8 cellular contexts compared by ENCODE assay signal in the genomic region with DNA sequence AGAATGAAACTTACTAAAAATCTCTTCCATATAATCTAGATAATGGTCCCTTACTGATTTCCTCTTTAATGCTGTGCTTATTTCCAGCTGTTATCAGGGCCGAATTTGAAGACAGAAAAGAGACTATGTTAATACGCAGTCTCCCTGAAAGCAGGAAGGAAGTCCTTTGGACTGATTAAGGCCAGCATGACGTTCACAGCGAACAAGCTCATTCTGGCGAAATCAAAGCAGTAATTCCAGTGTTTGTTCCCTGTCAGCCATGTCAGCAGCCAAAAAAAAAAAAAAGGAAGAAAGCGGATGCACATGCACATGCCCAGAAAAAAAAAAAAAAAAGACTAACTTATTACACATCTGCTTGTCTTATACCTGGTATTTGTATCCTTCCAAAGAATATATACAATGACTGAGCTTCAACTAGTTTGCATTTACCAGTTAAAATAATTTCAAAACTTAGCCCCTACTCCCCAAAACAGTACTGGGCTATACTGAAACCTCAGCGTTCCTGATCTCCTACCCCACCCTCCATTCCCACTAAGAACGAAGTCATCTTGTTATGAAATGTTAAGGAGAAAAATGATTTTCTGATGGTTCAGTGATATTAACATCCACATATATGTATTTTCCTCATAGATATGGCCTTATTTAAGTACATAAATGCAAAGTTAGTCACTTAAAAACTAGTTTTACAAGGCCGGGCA. TPM values are rescaled to one million over a fixed set of nuclear protein-coding genes. Genes with fewer than 3 reads are reported as not detected.
DNase-seq lines count a peak whose midpoint lies in the region; ATAC-seq and TF ChIP-seq lines count a peak whose summit lies in the region.

No MANE protein-coding gene starts in this region.

- no peaks in the 10 kb centered on the region for H3K27me3 ChIP-seq in esophagus muscularis mucosa
- no peaks in the 10 kb centered on the region for H3K27me3 ChIP-seq in mucosa of rectum (ENCODE audit: control insufficient read depth in 2 of 2, insufficient read depth in 2 of 2, low read length in 2 of 2)
- H3K27me3 ChIP-seq in GM23338 (ENCODE audit: insufficient read depth): no peaks in the 10 kb centered on the region

- intact Hi-C loops in esophagus muscularis mucosa (cut with DNase I): no loop called here

- TF ChIP-seq EP300 in esophagus muscularis mucosa (IDR thresholded peaks at IDR 0.05): no peak

- peaks cover 8% of the 10 kb centered on the region for H3K4me1 Mint-ChIP-seq in activated naive CD4-positive, alpha-beta T cell treated with anti-CD3 and anti-CD28 coated beads, Interleukin-2, amount 10 ng/mL, durations not matched to agents 7 days and 5 days
- no peaks in the 10 kb centered on the region for H3K4me1 Mint-ChIP-seq in GM23338

- peak overlapping the region in 3 of 4 donors; percentile 8 to 21 (median 13) for H3K4me3 ChIP-seq in esophagus muscularis mucosa
- peak overlapping the region in 1 of 2 donors; percentile 4 for H3K4me3 ChIP-seq in mucosa of rectum (ENCODE audit: low read length in 2 of 2)
- H3K4me3 ChIP-seq in urinary bladder (ENCODE audit: low read depth, low read length): no peak overlapping the region
- H3K4me3 ChIP-seq in GM23338: no peak overlapping the region

- no peak for DNase-seq in activated naive CD4-positive, alpha-beta T cell treated with anti-CD3 and anti-CD28 coated beads, Interleukin-2, amount 50 U/mL, for 72 hours (ENCODE audit: low spot score in 2 of 2)
- DNase-seq in activated naive CD4-positive, alpha-beta T cell treated with anti-CD3 and anti-CD28 coated beads, Interleukin-2, amount 10 ng/mL, durations not matched to agents 7 days and 5 days: no peak
- DNase-seq in esophagus muscularis mucosa (ENCODE audit: extremely low spot score) (no peak), GM23338 (ENCODE audit: low spot score) (no peak), SW480 (ENCODE audit: low spot score) (no peak)

- ATAC-seq in activated naive CD4-positive, alpha-beta T cell treated with anti-CD3 and anti-CD28 coated beads, Interleukin-2, amount 50 U/mL, for 72 hours: no peak
- ATAC-seq in HG03108 (IDR thresholded peaks at IDR 0.05; ENCODE audit: unreplicated experiment): no peak
- ATAC-seq in GM23338: no peak

- H4K20me1 ChIP-seq in GM23338 (replicated peaks; ENCODE audit: insufficient read depth): no peaks in the 10 kb centered on the region

- H3K27ac ChIP-seq in esophagus muscularis mucosa (replicated peaks in 1 of 4) (peak overlapping the region; percentile 70 to 83 (median 76)), mucosa of rectum (ENCODE audit: low read depth in 2 of 2, low read length in 2 of 2) (peak overlapping the region; percentile 20 to 64), urinary bladder (ENCODE audit: low read depth) (peak overlapping the region; percentile 87), GM23338 (ENCODE audit: low read depth) (no peak overlapping the region; the same call in none of the 2 replicates)

- 55% methylated on average over 9 of the region's 9 CpGs for WGBS in esophagus muscularis mucosa
- WGBS in urinary bladder: 46% methylated on average over 9 of the region's 9 CpGs

- no peaks in the 10 kb centered on the region for H3K9me2 ChIP-seq in GM23338 (ENCODE audit: insufficient read depth)

- peak overlapping the region in 1 of 2 donors; percentile 9 for H3K9ac ChIP-seq in mucosa of rectum (ENCODE audit: low read depth in 1 of 2, low read length in 2 of 2)

- H3K79me2 ChIP-seq in GM23338 (replicated peaks; ENCODE audit: insufficient read depth): no peaks in the 10 kb centered on the region

- H3K4me2 ChIP-seq in GM23338: no peak overlapping the region

- no peak overlapping the region for H2AFZ ChIP-seq in GM23338

- TF ChIP-seq POLR2A in esophagus muscularis mucosa (IDR thresholded peaks at IDR 0.05; ENCODE audit: low read depth): no peak

- peak overlapping the region; percentile 44 to 56 for H3K27ac Mint-ChIP-seq in activated naive CD4-positive, alpha-beta T cell treated with anti-CD3 and anti-CD28 coated beads, Interleukin-2, amount 50 U/mL, for 72 hours
- H3K27ac Mint-ChIP-seq in activated naive CD4-positive, alpha-beta T cell treated with anti-CD3 and anti-CD28 coated beads, Interleukin-2, amount 10 ng/mL, durations not matched to agents 7 days and 5 days: no peak overlapping the region
- no peak overlapping the region for H3K27ac Mint-ChIP-seq in GM23338

- no peaks in the 10 kb centered on the region for H3K27me3 Mint-ChIP-seq in activated naive CD4-positive, alpha-beta T cell treated with anti-CD3 and anti-CD28 coated beads, Interleukin-2, amount 10 ng/mL, durations not matched to agents 7 days and 5 days
- H3K27me3 Mint-ChIP-seq in GM23338 (ENCODE audit: insufficient read depth, low read depth, poor library complexity): no peaks in the 10 kb centered on the region

- H3K36me3 ChIP-seq in esophagus muscularis mucosa (peaks cover 0 to 26% (median 22%) of the 10 kb centered on the region in 4 donors), mucosa of rectum (ENCODE audit: control insufficient read depth in 2 of 2, insufficient read depth in 2 of 2, low read length in 2 of 2) (peaks cover 3 to 4% of the 10 kb centered on the region in 2 donors), urinary bladder (ENCODE audit: insufficient read depth) (no peaks in the 10 kb centered on the region), GM23338 (ENCODE audit: insufficient read depth) (0 out of 2 replicates have a peak, but pooled peaks cover 9% of the 10 kb centered on the region)

- peaks cover 0 to 12% of the 10 kb centered on the region in 2 donors for H3K9me3 Mint-ChIP-seq in activated naive CD4-positive, alpha-beta T cell treated with anti-CD3 and anti-CD28 coated beads, Interleukin-2, amount 50 U/mL, for 72 hours
- H3K9me3 Mint-ChIP-seq in activated naive CD4-positive, alpha-beta T cell treated with anti-CD3 and anti-CD28 coated beads, Interleukin-2, amount 10 ng/mL, durations not matched to agents 7 days and 5 days: peaks cover 7% of the 10 kb centered on the region
- H3K9me3 Mint-ChIP-seq in GM23338: peaks cover 15% of the 10 kb centered on the region

- H3K9me3 ChIP-seq in esophagus muscularis mucosa (no peaks in the 10 kb centered on the region), mucosa of rectum (ENCODE audit: control insufficient read depth in 2 of 2, low read length in 2 of 2) (no peaks in the 10 kb centered on the region)

- TF ChIP-seq CTCF in esophagus muscularis mucosa (IDR thresholded peaks at IDR 0.05) (no peak), GM23338 (conservative IDR thresholded peaks at IDR 0.05; ENCODE audit: low read depth in 2 of 2) (no peak)

- no peak overlapping the region for H3K4me3 Mint-ChIP-seq in activated naive CD4-positive, alpha-beta T cell treated with anti-CD3 and anti-CD28 coated beads, Interleukin-2, amount 10 ng/mL, durations not matched to agents 7 days and 5 days
- no peak overlapping the region for H3K4me3 Mint-ChIP-seq in GM23338

- H3K4me1 ChIP-seq in esophagus muscularis mucosa (peaks cover 5 to 16% (median 6%) of the 10 kb centered on the region in 4 donors), mucosa of rectum (ENCODE audit: control insufficient read depth in 2 of 2, insufficient read depth in 2 of 2, low read length in 2 of 2) (no peaks in the 10 kb centered on the region), urinary bladder (ENCODE audit: insufficient read depth) (no peaks in the 10 kb centered on the region), GM23338 (ENCODE audit: insufficient read depth) (no peaks in the 10 kb centered on the region)

- H3F3A ChIP-seq in GM23338 (replicated peaks; ENCODE audit: low read depth): no peaks in the 10 kb centered on the region

- CTCF ChIA-PET in activated naive CD4-positive, alpha-beta T cell treated with anti-CD3 and anti-CD28 coated beads, Interleukin-2, amount 10 ng/mL, durations not matched to agents 7 days and 5 days (lab: Charles Lee): interaction anchor here (0.7 kb wide), 2 partner anchors 19 to 155 kb away, joined by 4 read pairs; no protein-coding TSS in a partner anchor

- peaks cover 11 to 29% of the 10 kb centered on the region in 2 donors for H3K36me3 Mint-ChIP-seq in activated naive CD4-positive, alpha-beta T cell treated with anti-CD3 and anti-CD28 coated beads, Interleukin-2, amount 50 U/mL, for 72 hours
- peaks cover 37% of the 10 kb centered on the region for H3K36me3 Mint-ChIP-seq in activated naive CD4-positive, alpha-beta T cell treated with anti-CD3 and anti-CD28 coated beads, Interleukin-2, amount 10 ng/mL, durations not matched to agents 7 days and 5 days
- H3K36me3 Mint-ChIP-seq in GM23338 (ENCODE audit: low read depth): peaks cover 37% of the 10 kb centered on the region

TF ChIP-seq in GM23338, 12 proteins besides CTCF, POLR2A, EP300 and RAD21 (continues in another document):
- no peak for TF ChIP-seq EZH2 (IDR thresholded peaks at IDR 0.05; ENCODE audit: low read depth, unreplicated experiment)
- no peak for TF ChIP-seq CREB1 (CRISPR knock-in tag; IDR thresholded peaks at IDR 0.05; ENCODE audit: low read depth)
- TF ChIP-seq POLR2AphosphoS5 (IDR thresholded peaks at IDR 0.05; ENCODE audit: low read depth): no peak
- TF ChIP-seq ZNF331 (CRISPR knock-in tag; IDR thresholded peaks at IDR 0.05; ENCODE audit: low read depth): no peak

RNA-seq across cellular contexts. Expression of a gene that starts 29.0 kb away (rescaled TPM):
- 100 to 1,000 TPM in 1 of 2 donors, 10 to 100 TPM in 1; 88.2 to 107 TPM for total RNA-seq in activated naive CD4-positive, alpha-beta T cell treated with anti-CD3 and anti-CD28 coated beads, Interleukin-2, amount 50 U/mL, for 72 hours
- 100 to 1,000 TPM; 106 to 157 (median 143) TPM for total RNA-seq in esophagus muscularis mucosa
- 82.4 TPM for total RNA-seq in urinary bladder
- 157 TPM for polyA plus RNA-seq in urinary bladder
- total RNA-seq in GM23338 (2014; rRNA removed; shearing (Covaris generic)): 77.5 and 88.5 TPM in 2 replicates
- polyA plus RNA-seq in GM23338 (2016; fragmentation: Nextera tagmentation; extraction: Ambion mirVana): 116 and 126 TPM in 2 replicates

RNA-seq across cellular contexts. Expression of a gene that starts 29.3 kb away (rescaled TPM):
- total RNA-seq in activated naive CD4-positive, alpha-beta T cell treated with anti-CD3 and anti-CD28 coated beads, Interleukin-2, amount 50 U/mL, for 72 hours: 10 to 100 TPM; 65.5 to 87.6 TPM
- total RNA-seq in esophagus muscularis mucosa (10 to 100 TPM; 23.5 to 37.8 (median 29.8) TPM), urinary bladder (33.5 TPM)
- polyA plus RNA-seq in urinary bladder (29.7 TPM), GM23338 (2016; fragmentation: Nextera tagmentation; extraction: Ambion mirVana) (13.5 and 13.7 TPM in 2 replicates)
- total RNA-seq in GM23338 (2014; rRNA removed; shearing (Covaris generic)): 30.3 and 37.2 TPM in 2 replicates

Comparison
In these comparisons a context has a peak if more than half of its experiments do, and no peak if none do; other contexts are left out.
1. H3K27ac Mint-ChIP-seq: peak in activated naive CD4-positive, alpha-beta T cell treated with anti-CD3 and anti-CD28 coated beads, Interleukin-2, amount 50 U/mL, for 72 hours (2 of 2); none in activated naive CD4-positive, alpha-beta T cell treated with anti-CD3 and anti-CD28 coated beads, Interleukin-2, amount 10 ng/mL, durations not matched to agents 7 days and 5 days (single experiment) and GM23338 (single experiment).
2. H3K4me3 ChIP-seq: peak in esophagus muscularis mucosa (3 of 4); none in urinary bladder (single experiment) and GM23338 (single experiment).